Comparison of ENCODE assay signal across 15 cellular contexts in the genomic region with DNA sequence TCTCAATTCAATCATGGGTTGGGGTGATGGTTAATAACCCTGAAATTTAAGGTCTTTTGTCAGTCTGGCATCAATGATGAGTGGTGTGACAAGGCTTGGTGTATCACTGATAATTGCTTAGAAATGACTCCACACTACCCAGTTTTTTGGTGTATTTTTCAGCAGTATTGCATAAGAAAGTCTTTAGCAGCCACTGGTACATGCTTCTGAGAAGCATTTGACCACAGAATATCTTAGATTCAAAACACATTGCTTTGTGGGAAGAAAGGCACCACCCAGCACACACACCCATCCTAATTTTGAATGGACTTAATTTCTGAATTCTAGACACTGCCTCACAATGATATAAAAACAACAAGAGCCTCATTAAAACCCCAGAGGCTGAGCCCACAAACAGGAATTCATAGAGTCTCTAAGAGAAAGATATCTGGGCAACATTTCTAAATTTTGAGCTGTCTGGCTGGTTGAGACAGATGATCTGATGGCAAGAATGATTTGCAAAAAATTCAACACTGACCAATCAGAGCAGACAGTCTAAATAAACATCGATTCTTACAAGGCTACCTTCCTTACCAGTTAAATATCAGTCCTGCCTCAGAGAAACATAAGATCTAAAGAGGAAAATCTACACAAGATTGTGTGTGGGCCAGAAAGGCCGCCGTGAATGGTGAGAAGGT.
DNase-seq lines count a peak whose midpoint lies in the region; ATAC-seq and TF ChIP-seq lines count a peak whose summit lies in the region.
"Had no signal": no experiment of that assay in that cellular context is flagged by ENCODE, and none has a peak within 500 bp of the region (broad histone marks: within the 10 kb centered on the region; RNA-seq: fewer than 3 reads in every experiment).

No MANE protein-coding gene starts in this region.

- H3K4me2 ChIP-seq in osteoblast (ENCODE audit: insufficient read depth, low read length), result peak overlapping the region; percentile 10

- H2AFZ ChIP-seq in osteoblast (ENCODE audit: low read length), result no peak overlapping the region

- no peaks in the 10 kb centered on the region for H3K9me3 ChIP-seq in osteoblast (ENCODE audit: low read depth, low read length)
- no peaks in the 10 kb centered on the region for H3K9me3 ChIP-seq in endodermal cell (ENCODE audit: control insufficient read depth, low read length)
- H3K9me3 ChIP-seq: ascending aorta, Peyer's patch, prostate gland had no signal

- H3K27ac ChIP-seq in osteoblast (ENCODE audit: low read depth, low read length), result peak overlapping the region; percentile 94
- H3K27ac ChIP-seq in endodermal cell (ENCODE audit: low read depth, low read length), result no peak overlapping the region
- H3K27ac ChIP-seq: ascending aorta, Peyer's patch, prostate gland had no signal

- TF ChIP-seq CTCF in cardiac fibroblast (IDR thresholded peaks at IDR 0.05; ENCODE audit: low read depth, low read length) (no peak), osteoblast (IDR thresholded peaks at IDR 0.05; ENCODE audit: extremely low read depth, low read depth, low read length) (no peak), endodermal cell (conservative IDR thresholded peaks at IDR 0.05) (no peak)

- H3K27me3 Mint-ChIP-seq in endodermal cell (ENCODE audit: insufficient read depth), result peaks cover 3% of the 10 kb centered on the region

- 95% methylated on average over 3 of the region's 3 CpGs; no CpG with 5 or more reads in 1 of the 2 experiments for WGBS in endodermal cell (ENCODE audit: insufficient coverage in 1 of 2, insufficient read length in 1 of 2), 2 experiments

- H3K4me3 Mint-ChIP-seq in endodermal cell, result no peak overlapping the region

- H3K36me3 Mint-ChIP-seq in endodermal cell (ENCODE audit: low read depth), result no peaks in the 10 kb centered on the region

- H3K27ac Mint-ChIP-seq in endodermal cell, result no peak overlapping the region

- H3K79me2 ChIP-seq in osteoblast (ENCODE audit: insufficient read depth, low read length), result no peaks in the 10 kb centered on the region

- peaks cover 13% of the 10 kb centered on the region for H3K4me1 Mint-ChIP-seq in endodermal cell

- ATAC-seq in HG03354 (IDR thresholded peaks at IDR 0.05; ENCODE audit: poor library complexity, severe bottlenecking, unreplicated experiment), result no peak

- no peak overlapping the region for H3K9ac ChIP-seq in endodermal cell (ENCODE audit: extremely low read depth, low read length, poor library complexity, severe bottlenecking)

- H4K20me1 ChIP-seq in osteoblast (ENCODE audit: insufficient read depth, low read length), result no peaks in the 10 kb centered on the region

- H3K9me3 Mint-ChIP-seq in endodermal cell, result no peaks in the 10 kb centered on the region

- H3K27me3 ChIP-seq in osteoblast (ENCODE audit: insufficient read depth, low read length) (no peaks in the 10 kb centered on the region), endodermal cell (ENCODE audit: control insufficient read depth, insufficient read depth, low read length, poor library complexity, severe bottlenecking) (no peaks in the 10 kb centered on the region)
- H3K27me3 ChIP-seq: ascending aorta, Peyer's patch had no signal

- H3K36me3 ChIP-seq in osteoblast (ENCODE audit: insufficient read depth, low read length), result no peaks in the 10 kb centered on the region
- H3K36me3 ChIP-seq in endodermal cell (ENCODE audit: control insufficient read depth, insufficient read depth, low read length), result no peaks in the 10 kb centered on the region
- H3K36me3 ChIP-seq: ascending aorta, Peyer's patch, prostate gland had no signal

- H3K4me1 ChIP-seq in osteoblast (ENCODE audit: insufficient read depth, low read length) (peaks cover 27% of the 10 kb centered on the region), endodermal cell (ENCODE audit: control insufficient read depth, insufficient read depth, low read length) (no peaks in the 10 kb centered on the region)
- H3K4me1 ChIP-seq: Peyer's patch, prostate gland had no signal

- peak; percentile 84 for DNase-seq in AG20443 (ENCODE audit: low spot score)
- DNase-seq in LHCN-M2 (ENCODE audit: low read depth), result peak; percentile 68
- peak; percentile 76 to 87 for DNase-seq in cardiac fibroblast (ENCODE audit: low read depth in 2 of 2)
- DNase-seq in osteoblast (ENCODE audit: insufficient read length, low spot score, missing footprints), result peak; percentile 75
- DNase-seq in HK-2 (ENCODE audit: unreplicated experiment), result no peak
- no peak for DNase-seq in stimulated activated CD4-positive, alpha-beta T cell treated with anti-CD3 and anti-CD28 coated beads, Interleukin-4, amount 100 ng/mL, for 24 hours
- no peak for DNase-seq in endodermal cell
- DNase-seq: MM.1S; NCI-H446 treated with DMSO at 0.1 percent for 48 hours; Peyer's patch; stimulated activated CD4-positive, alpha-beta T cell treated with anti-CD3 and anti-CD28 coated beads, Interleukin-2, amount 100 ng/mL, for 48 hours; stimulated activated naive CD4-positive, alpha-beta T cell had no signal

- H3K4me3 ChIP-seq in cardiac fibroblast (replicated peaks in 1 of 2; ENCODE audit: low read depth in 2 of 2, low read length in 2 of 2) (no peak overlapping the region), osteoblast (ENCODE audit: insufficient read depth, low read length) (no peak overlapping the region), endodermal cell (ENCODE audit: low read length) (no peak overlapping the region)
- H3K4me3 ChIP-seq: ascending aorta, Peyer's patch, prostate gland had no signal

Comparison
In these comparisons a context has a peak if more than half of its experiments do, and no peak if none do; other contexts are left out.
1. DNase-seq: peak in AG20443 (single experiment), LHCN-M2 (single experiment), cardiac fibroblast (2 of 2) and osteoblast (single experiment); none in HK-2 (single experiment), stimulated activated CD4-positive, alpha-beta T cell treated with anti-CD3 and anti-CD28 coated beads, Interleukin-4, amount 100 ng/mL, for 24 hours (single experiment) and endodermal cell (single experiment).